In the genomic region with DNA sequence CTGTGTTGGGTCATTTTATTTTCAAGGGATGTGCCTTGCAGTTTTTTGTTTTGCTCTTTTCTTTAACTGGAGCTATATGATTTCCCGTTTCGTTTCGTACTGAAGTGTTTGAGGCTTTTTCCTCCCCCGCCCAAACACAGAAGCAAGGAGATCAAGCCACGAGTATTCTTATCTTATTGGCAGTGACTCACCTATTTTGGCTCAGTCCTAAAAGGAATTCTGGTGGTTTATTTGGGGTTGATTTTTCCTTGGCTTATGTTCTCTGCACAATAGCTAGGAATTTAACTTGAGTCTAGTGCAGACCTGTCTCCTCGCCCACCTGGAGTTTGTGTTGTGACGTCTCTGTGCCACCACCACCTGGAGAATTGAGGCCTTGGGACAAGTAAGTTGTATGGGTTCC, we compare ENCODE assay signal across 13 cellular contexts.
A peak's percentile ranks its signal among the peaks of the same experiment; 100 is the strongest.
DNase-seq lines count a peak whose midpoint lies in the region; ATAC-seq and TF ChIP-seq lines count a peak whose summit lies in the region.
"Had no signal": no experiment of that assay in that cellular context is flagged by ENCODE, and none has a peak within 500 bp of the region (broad histone marks: within the 10 kb centered on the region; RNA-seq: fewer than 3 reads in every experiment).

No MANE protein-coding gene starts in this region.

- H3K4me3 ChIP-seq in kidney epithelial cell (ENCODE audit: low read depth, low read length) (no peak overlapping the region), upper lobe of left lung (no peak overlapping the region)
- no peak overlapping the region for H3K4me3 ChIP-seq in effector memory CD4-positive, alpha-beta T cell (ENCODE audit: insufficient read depth, low read depth, low read length, poor library complexity, severe bottlenecking)

- peak; percentile 42 for DNase-seq in LHCN-M2 (ENCODE audit: low read depth)
- peak; percentile 92 for DNase-seq in astrocyte of the hippocampus (ENCODE audit: low read depth, low spot score)
- DNase-seq in kidney epithelial cell (ENCODE audit: low read depth) = peak; percentile 25
- DNase-seq in upper lobe of left lung = no peak
- DNase-seq in DMS153 treated with DMSO at 0.1 percent for 48 hours (lab: John Stamatoyannopoulos, UW; ENCODE audit: unreplicated experiment) = no peak
- no peak for DNase-seq in effector memory CD4-positive, alpha-beta T cell
- DNase-seq in HuH-7.5 (ENCODE audit: low spot score) = no peak
- DNase-seq: DMS53; glutamatergic neuron; H7; NCI-H187 treated with DMSO at 0.1 percent for 48 hours; SIG-M5; stimulated activated naive CD4-positive, alpha-beta T cell treated with Interleukin-2 at 50 U/mL for 16 hours had no signal

- H3K36me3 ChIP-seq in kidney epithelial cell (ENCODE audit: control insufficient read depth, insufficient read depth, low read length) (no peaks in the 10 kb centered on the region), upper lobe of left lung (peaks cover 0 to 34% (median 2%) of the 10 kb centered on the region in 4 donors)
- no peaks in the 10 kb centered on the region for H3K36me3 ChIP-seq in effector memory CD4-positive, alpha-beta T cell (ENCODE audit: control insufficient read depth, insufficient read depth, low read length)

- TF ChIP-seq POLR2A in upper lobe of left lung (IDR thresholded peaks at IDR 0.05) = no peak

- H3K4me1 ChIP-seq in upper lobe of left lung = peaks cover 0 to 22% (median 13%) of the 10 kb centered on the region in 4 donors
- no peaks in the 10 kb centered on the region for H3K4me1 ChIP-seq in effector memory CD4-positive, alpha-beta T cell (ENCODE audit: control insufficient read depth, insufficient read depth, low read length, poor library complexity, severe bottlenecking)

- ATAC-seq in upper lobe of left lung (ENCODE audit: low FRiP score in 2 of 2) = peak; percentile 45 to 51

- no peaks in the 10 kb centered on the region for H3K27me3 ChIP-seq in kidney epithelial cell (ENCODE audit: control insufficient read depth, insufficient read depth, low read length)
- no peaks in the 10 kb centered on the region for H3K27me3 ChIP-seq in upper lobe of left lung
- H3K27me3 ChIP-seq in effector memory CD4-positive, alpha-beta T cell (replicated peaks; ENCODE audit: control insufficient read depth, insufficient read depth, low read length, poor library complexity, severe bottlenecking) = no peaks in the 10 kb centered on the region

- WGBS in upper lobe of left lung, 2 donors = 35 to 62% methylated on average over 7 of the region's 7 CpGs

- no peak for TF ChIP-seq EP300 in upper lobe of left lung (IDR thresholded peaks at IDR 0.05)

- H3K9me3 ChIP-seq in upper lobe of left lung = no peaks in the 10 kb centered on the region
- no peaks in the 10 kb centered on the region for H3K9me3 ChIP-seq in effector memory CD4-positive, alpha-beta T cell (ENCODE audit: control insufficient read depth, low read length)

- TF ChIP-seq CTCF in kidney epithelial cell (IDR thresholded peaks at IDR 0.05; ENCODE audit: insufficient read depth, low read length, poor library complexity, severe bottlenecking) (no peak), upper lobe of left lung (IDR thresholded peaks at IDR 0.05) (no peak)

- H3K27ac ChIP-seq in upper lobe of left lung = peak overlapping the region; percentile 5 to 63 (median 32)
- no peak overlapping the region for H3K27ac ChIP-seq in effector memory CD4-positive, alpha-beta T cell (ENCODE audit: insufficient read depth, low read length, poor library complexity, severe bottlenecking)

Comparison
In these comparisons a context has a peak if more than half of its experiments do, and no peak if none do; other contexts are left out.
1. DNase-seq: peak in LHCN-M2 (single experiment), astrocyte of the hippocampus (single experiment) and kidney epithelial cell (single experiment); none in upper lobe of left lung (0 of 2), DMS153 treated with DMSO at 0.1 percent for 48 hours (single experiment), effector memory CD4-positive, alpha-beta T cell (0 of 3) and HuH-7.5 (single experiment).